1 cellular context compared by ENCODE assay signal in the genomic region with DNA sequence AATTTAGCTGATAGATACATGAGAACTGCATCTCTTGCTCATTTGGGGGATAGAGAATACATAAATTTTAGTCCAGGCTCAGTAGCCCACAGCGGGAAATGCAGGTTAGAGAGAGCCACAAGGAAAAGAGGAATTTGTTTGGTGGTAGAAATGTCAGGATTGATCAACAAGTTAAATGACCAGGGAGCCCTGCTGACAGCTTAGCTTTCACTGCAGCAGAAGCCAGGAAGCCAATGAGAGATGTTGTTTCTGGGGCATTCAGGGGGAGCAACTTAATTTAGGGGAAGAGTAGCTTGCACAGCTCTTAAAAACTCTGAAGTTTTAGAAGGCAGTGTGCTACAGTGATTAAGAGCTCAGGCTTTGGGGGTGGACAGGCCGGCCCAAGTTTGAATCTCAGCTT.
A peak's percentile ranks its signal among the peaks of the same experiment; 100 is the strongest.
TF ChIP-seq lines count a peak whose summit lies in the region.

No MANE protein-coding gene starts in this region.

TF ChIP-seq in SK-N-SH, 30 proteins besides CTCF, POLR2A, EP300 and RAD21:
- TF ChIP-seq GATA2 (CRISPR knock-in tag; IDR thresholded peaks at IDR 0.05) (no peak), NRF1 (IDR thresholded peaks at IDR 0.05; ENCODE audit: low read depth, low read length) (no peak), TEAD4 (IDR thresholded peaks at IDR 0.05; ENCODE audit: borderline replicate concordance, insufficient read depth) (no peak)
- TF ChIP-seq, protein P1, sequence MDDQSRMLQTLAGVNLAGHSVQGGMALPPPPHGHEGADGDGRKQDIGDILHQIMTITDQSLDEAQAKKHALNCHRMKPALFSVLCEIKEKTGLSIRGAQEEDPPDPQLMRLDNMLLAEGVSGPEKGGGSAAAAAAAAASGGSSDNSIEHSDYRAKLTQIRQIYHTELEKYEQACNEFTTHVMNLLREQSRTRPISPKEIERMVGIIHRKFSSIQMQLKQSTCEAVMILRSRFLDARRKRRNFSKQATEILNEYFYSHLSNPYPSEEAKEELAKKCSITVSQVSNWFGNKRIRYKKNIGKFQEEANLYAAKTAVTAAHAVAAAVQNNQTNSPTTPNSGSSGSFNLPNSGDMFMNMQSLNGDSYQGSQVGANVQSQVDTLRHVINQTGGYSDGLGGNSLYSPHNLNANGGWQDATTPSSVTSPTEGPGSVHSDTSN (IDR thresholded peaks at IDR 0.05), result 0 out of 2 replicates have a peak, but pooled peaks have one; percentile 8
